Comparison of ENCODE assay signal across 8 cellular contexts in genomic region chr7:107891619-107892366, GRCh38. TPM values are rescaled to one million over a fixed set of nuclear protein-coding genes. Genes with fewer than 3 reads are reported as not detected.
A peak's percentile ranks its signal among the peaks of the same experiment; 100 is the strongest.
DNase-seq lines count a peak whose midpoint lies in the region; ATAC-seq and TF ChIP-seq lines count a peak whose summit lies in the region.

No MANE protein-coding gene starts in this region.

- H3K27ac Mint-ChIP-seq in activated naive CD4-positive, alpha-beta T cell treated with anti-CD3 and anti-CD28 coated beads, Interleukin-2, amount 50 U/mL, for 72 hours = peak overlapping the region; percentile 95 to 97

- in situ Hi-C loops in Caki2 (cut with HindIII; ENCODE audit: low pct_unique_long_range_greater_than_20kb, low sequenced_read_pairs) = no loop called here

- DNase-seq in Caki2 (ENCODE audit: low read depth) = peak; percentile 37
- DNase-seq in activated naive CD4-positive, alpha-beta T cell treated with anti-CD3 and anti-CD28 coated beads, Interleukin-2, amount 50 U/mL, for 72 hours (ENCODE audit: low spot score in 2 of 2) = no peak
- DNase-seq in stomach = no peak
- DNase-seq in HK-2 (ENCODE audit: unreplicated experiment) = no peak
- DNase-seq in kidney glomerular epithelial cell (lab: John Stamatoyannopoulos, UW) = no peak

- peaks cover 13 to 32% of the 10 kb centered on the region in 2 donors for H3K36me3 Mint-ChIP-seq in activated naive CD4-positive, alpha-beta T cell treated with anti-CD3 and anti-CD28 coated beads, Interleukin-2, amount 50 U/mL, for 72 hours

- H3K9ac ChIP-seq in iPS-20b (ENCODE audit: low read depth, low read length) = peak overlapping the region; percentile 72

- no peak for TF ChIP-seq EP300 in stomach (IDR thresholded peaks at IDR 0.05)

- H3K9me3 ChIP-seq in iPS-20b (ENCODE audit: insufficient read depth, low read depth, low read length) (no peaks in the 10 kb centered on the region), stomach (no peaks in the 10 kb centered on the region)

- no peaks in the 10 kb centered on the region for H3K9me3 Mint-ChIP-seq in activated naive CD4-positive, alpha-beta T cell treated with anti-CD3 and anti-CD28 coated beads, Interleukin-2, amount 50 U/mL, for 72 hours

- TF ChIP-seq POLR2A in stomach (IDR thresholded peaks at IDR 0.05) = no peak

- no peak for TF ChIP-seq CTCF in stomach (IDR thresholded peaks at IDR 0.05)

- peak; percentile 13 for ATAC-seq in GM19372 (IDR thresholded peaks at IDR 0.05; ENCODE audit: low read depth, unreplicated experiment)
- ATAC-seq in HG03571 (IDR thresholded peaks at IDR 0.05; ENCODE audit: unreplicated experiment) = peak; percentile 23
- peak in 1 of 2 donors; percentile 9 for ATAC-seq in activated naive CD4-positive, alpha-beta T cell treated with anti-CD3 and anti-CD28 coated beads, Interleukin-2, amount 50 U/mL, for 72 hours

- H3K4me3 ChIP-seq in iPS-20b (ENCODE audit: low read length) (peak overlapping the region; percentile 91), stomach (peak overlapping the region; percentile 49 to 79 (median 66))

- H3K27me3 ChIP-seq in iPS-20b (ENCODE audit: insufficient read depth, low read length) (no peaks in the 10 kb centered on the region), stomach (no peaks in the 10 kb centered on the region)

- H3K36me3 ChIP-seq in iPS-20b (ENCODE audit: insufficient read depth, low read depth, low read length) (peaks cover 37% of the 10 kb centered on the region), stomach (peaks cover 7 to 34% (median 21%) of the 10 kb centered on the region in 4 donors)

- H3K27ac ChIP-seq in iPS-20b (ENCODE audit: low read length) (no peak overlapping the region), stomach (peak overlapping the region; percentile 94 to 99 (median 96))

- intact Hi-C loops in stomach (cut with DNase I; ENCODE audit: low total_unique reads) = no loop called here

- H3K4me1 ChIP-seq in iPS-20b (ENCODE audit: insufficient read depth, low read length) (peaks cover 10% of the 10 kb centered on the region; the same call in 1 of the 2 replicates), stomach (peaks cover 19 to 59% (median 36%) of the 10 kb centered on the region in 4 donors)

- 11 to 25% (median 16%) methylated on average over 9 to 10 of the region's 10 CpGs for WGBS in stomach, 5 donors

RNA-seq across cellular contexts. Expression of gene DLD, which starts 0.8 kb away (rescaled TPM):
- 8.1 and 35.6 TPM in 2 replicates for total RNA-seq in Caki2 (2014; rRNA removed; shearing (Covaris generic); ENCODE audit: low replicate concordance)
- 10 to 100 TPM; 82.8 to 96.5 TPM for total RNA-seq in activated naive CD4-positive, alpha-beta T cell treated with anti-CD3 and anti-CD28 coated beads, Interleukin-2, amount 50 U/mL, for 72 hours
- total RNA-seq in stomach = 100 to 1,000 TPM in 4 of 5 donors, 10 to 100 TPM in 1; 35.6 to 173 (median 133) TPM
- polyA plus RNA-seq in stomach = 10 to 100 TPM; 24.6 to 74.2 (median 43.6) TPM
